19 cellular contexts compared by ENCODE assay signal in the genomic region with DNA sequence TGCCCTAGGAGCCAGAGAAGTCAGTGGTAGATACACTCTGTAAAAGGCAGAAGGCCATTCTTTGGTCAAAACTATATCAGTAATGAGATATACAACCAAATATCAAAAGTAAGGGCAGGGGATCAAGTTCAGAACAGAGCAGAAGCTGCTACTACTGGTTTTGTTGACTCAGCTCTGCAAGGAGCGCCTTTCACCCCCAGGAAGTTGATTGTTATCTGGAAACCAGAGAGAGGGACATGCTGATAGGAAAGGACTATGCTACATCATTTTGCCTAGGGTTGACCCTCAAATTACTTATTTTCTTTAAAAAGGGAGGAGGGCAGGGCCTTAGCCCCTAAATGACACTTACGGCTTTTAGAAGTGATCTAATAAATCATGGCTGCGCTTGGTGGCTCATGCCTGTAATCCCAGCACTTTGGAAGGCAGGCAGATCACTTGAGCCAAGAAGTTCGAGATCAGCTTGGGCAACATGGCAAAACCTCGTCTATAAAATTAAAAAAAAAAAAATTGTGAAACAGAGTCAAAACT.
"Had no signal": no experiment of that assay in that cellular context is flagged by ENCODE, and none has a peak within 500 bp of the region (broad histone marks: within the 10 kb centered on the region; RNA-seq: fewer than 3 reads in every experiment).

No MANE protein-coding gene starts in this region.

- H3K36me3 ChIP-seq: breast epithelium, left ventricle myocardium inferior, neutrophil, tibial artery, uterus had no signal

- DNase-seq: activated CD4-positive, alpha-beta T cell treated with anti-CD3 and anti-CD28 coated beads, Interleukin-2, amount 10 ng/mL, durations not matched to agents 7 days and 5 days; activated CD4-positive, CD25-positive, alpha-beta regulatory T cell; activated CD8-positive, alpha-beta memory T cell treated with anti-CD3 and anti-CD28 coated beads, Interleukin-2, amount 50 U/mL, for 48 hours; activated gamma-delta T cell treated with Interleukin-2 at 50 U/mL for 16 hours; aorta; dorsolateral prefrontal cortex; kidney; left ventricle myocardium inferior; naive thymus-derived CD8-positive, alpha-beta T cell; posterior cingulate gyrus; retina; T-helper 1 cell; T1000; tibial artery; uterus had no signal

- H3K4me2 ChIP-seq: hepatocyte had no signal

- H3K79me2 ChIP-seq: hepatocyte had no signal

- H3K9me3 ChIP-seq: breast epithelium, left ventricle myocardium inferior, neutrophil, tibial artery, uterus had no signal

- H3K27ac ChIP-seq: breast epithelium, dorsolateral prefrontal cortex, hepatocyte, left ventricle myocardium inferior, neutrophil, tibial artery, uterus had no signal

- ATAC-seq: naive thymus-derived CD8-positive, alpha-beta T cell; stimulated activated memory B cell treated with anti-CD40 and anti-IgM and Interleukin-4, amounts not matched to agents 10 μg/mL and 1 μg/mL and 100 μg/mL, for 72 hours had no signal

- H3K4me1 ChIP-seq: breast epithelium, left ventricle myocardium inferior, tibial artery, uterus had no signal

- H3K4me3 ChIP-seq: breast epithelium, dorsolateral prefrontal cortex, hepatocyte, left ventricle myocardium inferior, tibial artery, uterus had no signal

- H3K27me3 ChIP-seq: breast epithelium, dorsolateral prefrontal cortex, hepatocyte, neutrophil, tibial artery, uterus had no signal
